Comparison of ENCODE assay signal across 8 cellular contexts in genomic region chr14:92704036-92704804, GRCh38. TPM values are rescaled to one million over a fixed set of nuclear protein-coding genes. Genes with fewer than 3 reads are reported as not detected.
DNase-seq lines count a peak whose midpoint lies in the region; ATAC-seq and TF ChIP-seq lines count a peak whose summit lies in the region.

No MANE protein-coding gene starts in this region.

- no peak overlapping the region for H3K4me3 ChIP-seq in CD8-positive, alpha-beta T cell (ENCODE audit: low read depth, low read length)

- no peaks in the 10 kb centered on the region for H3K9me3 Mint-ChIP-seq in CD8-positive, alpha-beta T cell

- peaks cover 35% of the 10 kb centered on the region for H3K36me3 Mint-ChIP-seq in CD8-positive, alpha-beta T cell

- H3K27ac Mint-ChIP-seq in CD8-positive, alpha-beta T cell: no peak overlapping the region

- no peaks in the 10 kb centered on the region for H3K36me3 ChIP-seq in CD8-positive, alpha-beta T cell (ENCODE audit: insufficient read depth, low read length)

- no peaks in the 10 kb centered on the region for H3K4me1 ChIP-seq in CD8-positive, alpha-beta T cell (ENCODE audit: insufficient read depth, low read length)

- no peak overlapping the region for H3K4me3 Mint-ChIP-seq in CD8-positive, alpha-beta T cell

- no peaks in the 10 kb centered on the region for H3K27me3 Mint-ChIP-seq in CD8-positive, alpha-beta T cell (ENCODE audit: low read depth)

- POLR2A ChIA-PET in CD8-positive, alpha-beta T cell (lab: Charles Lee): no interaction called here

- ATAC-seq in GM21360 (IDR thresholded peaks at IDR 0.05; ENCODE audit: unreplicated experiment) (peak; percentile 89), HG03457 (IDR thresholded peaks at IDR 0.05; ENCODE audit: unreplicated experiment) (peak; percentile 85)
- ATAC-seq in CD8-positive, alpha-beta T cell: no peak

- H3K27me3 ChIP-seq in CD8-positive, alpha-beta T cell (ENCODE audit: insufficient read depth, low read length): no peaks in the 10 kb centered on the region

- H3K27ac ChIP-seq in CD8-positive, alpha-beta T cell (ENCODE audit: low read depth, low read length): no peak overlapping the region

- CTCF ChIA-PET in CD8-positive, alpha-beta T cell (lab: Charles Lee): interaction anchor here (0.9 to 1.8 kb wide), 3 partner anchors 10 to 79 kb away, joined by 3 to 5 read pairs (median 4); no protein-coding TSS in a partner anchor

- intact Hi-C loops in CD8-positive, alpha-beta T cell (cut with DNase I, micrococcal nuclease): no loop called here

- DNase-seq in GDM1 (lab: John Stamatoyannopoulos, UW) (peak; percentile 60), globus pallidus (ENCODE audit: low spot score) (peak; percentile 52), ecto neural progenitor cell (ENCODE audit: low spot score) (no peak), NCI-H2196 treated with DMSO at 0.1 percent for 48 hours (lab: John Stamatoyannopoulos, UW; ENCODE audit: unreplicated experiment) (no peak), ureter (ENCODE audit: low spot score) (no peak)
- DNase-seq in CD8-positive, alpha-beta T cell: no peak

- H3K4me1 Mint-ChIP-seq in CD8-positive, alpha-beta T cell (ENCODE audit: low read depth): no peaks in the 10 kb centered on the region

- no peaks in the 10 kb centered on the region for H3K9me3 ChIP-seq in CD8-positive, alpha-beta T cell (ENCODE audit: low read length)

- no peak for TF ChIP-seq CTCF in CD8-positive, alpha-beta T cell (IDR thresholded peaks at IDR 0.05)

RNA-seq across cellular contexts. Expression of gene LGMN, which starts 44.2 kb away (rescaled TPM):
- 100 TPM for total RNA-seq in ureter
- total RNA-seq in CD8-positive, alpha-beta T cell: 1 to 10 TPM; 2.4 to 3.4 TPM

Comparison
In these comparisons a context has a peak if more than half of its experiments do, and no peak if none do; other contexts are left out.
1. DNase-seq: peak in GDM1 (single experiment) and globus pallidus (single experiment); none in ecto neural progenitor cell (single experiment), NCI-H2196 treated with DMSO at 0.1 percent for 48 hours (single experiment), ureter (single experiment) and CD8-positive, alpha-beta T cell (0 of 7).
2. RNA of gene LGMN, which starts 44.2 kb away (total RNA-seq): 100 TPM in ureter (single experiment); 2.4 to 3.4 TPM in CD8-positive, alpha-beta T cell; every median in the first group is over 10 times any median in the second.